8 cellular contexts compared by ENCODE assay signal in the genomic region with DNA sequence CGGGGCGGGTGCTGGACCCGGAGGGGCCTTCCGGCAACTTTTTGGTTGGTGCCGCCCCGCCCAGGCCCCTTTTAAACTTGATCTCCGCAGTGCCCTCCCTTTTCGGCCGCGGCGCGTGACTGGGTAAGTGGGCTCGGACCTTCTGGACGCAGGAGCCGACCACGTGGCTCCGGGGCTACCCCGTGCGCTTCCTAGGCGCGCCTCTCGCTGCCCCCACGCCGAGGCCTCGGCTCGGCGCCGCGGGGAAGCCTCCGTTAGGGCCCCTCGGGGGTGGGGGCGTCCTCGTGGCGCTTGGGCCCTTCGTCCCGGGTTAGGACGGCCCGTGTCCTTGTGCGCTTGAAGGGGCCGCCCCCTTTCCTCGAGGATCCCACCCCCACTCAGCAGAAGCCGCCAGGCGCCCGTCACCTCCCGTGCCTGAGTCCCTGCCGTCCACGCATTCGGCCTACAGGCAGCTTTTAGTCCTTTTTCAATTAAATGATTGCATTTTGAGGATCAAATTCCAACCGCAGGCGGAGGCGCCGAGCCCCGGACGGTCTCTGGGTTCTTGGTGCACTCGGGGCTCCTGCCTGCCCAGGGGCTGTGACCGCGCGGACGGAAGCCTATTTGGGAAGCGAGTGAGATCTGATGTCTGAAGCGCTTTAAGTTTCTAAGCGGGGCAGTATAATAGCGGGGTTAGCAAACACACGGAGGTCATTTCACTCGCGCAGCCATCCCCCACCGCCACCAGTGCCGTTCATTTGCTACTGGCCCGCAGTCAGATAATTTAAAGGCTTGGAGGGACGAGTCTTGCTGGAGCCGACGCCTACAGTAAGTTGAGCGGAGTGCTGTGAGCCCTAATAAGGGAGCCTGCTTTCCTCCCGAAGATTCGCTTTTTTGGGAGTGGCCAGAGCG. TPM values are rescaled to one million over a fixed set of nuclear protein-coding genes. Genes with fewer than 3 reads are reported as not detected.
A peak's percentile ranks its signal among the peaks of the same experiment; 100 is the strongest.
DNase-seq lines count a peak whose midpoint lies in the region; ATAC-seq lines count a peak whose summit lies in the region.

No MANE protein-coding gene starts in this region.

- peak overlapping the region; percentile 32 to 89 for H3K4ac ChIP-seq in mesenchymal stem cell (ENCODE audit: low read depth in 1 of 2, low read length in 2 of 2)

- H3K4me1 ChIP-seq in mesenchymal stem cell (ENCODE audit: control insufficient read depth, insufficient read depth, low read depth, low read length), result peaks cover 6% of the 10 kb centered on the region

- peak overlapping the region; percentile 73 for H2BK15ac ChIP-seq in mesenchymal stem cell (ENCODE audit: low read depth, poor library complexity, severe bottlenecking)

- H3K79me1 ChIP-seq in mesenchymal stem cell (replicated peaks; ENCODE audit: low read length, poor library complexity, severe bottlenecking), result no peaks in the 10 kb centered on the region

- H4K91ac ChIP-seq in mesenchymal stem cell (ENCODE audit: low read length), result peak overlapping the region; percentile 83

- DNase-seq in AG08395 (ENCODE audit: low spot score) (peak; percentile 91), NCI-H460 (ENCODE audit: extremely low read depth, low read depth) (peak; percentile 79), mesenchymal stem cell (peak; percentile 80)
- peak; percentile 83 to 88 for DNase-seq in activated CD4-positive, alpha-beta T cell treated with anti-CD3 and anti-CD28 coated beads, Interleukin-2, amount 50 U/mL, for 48 hours
- peak; percentile 70 for DNase-seq in effector CD8-positive, alpha-beta T cell (lab: John Stamatoyannopoulos, UW)
- DNase-seq in stimulated activated CD8-positive, alpha-beta memory T cell treated with anti-CD3 and anti-CD28 coated beads, Interleukin-15, amount 100 ng/mL, for 1 hour (ENCODE audit: low read depth), result peak; percentile 46

- peak overlapping the region; percentile 68 for H3K4me2 ChIP-seq in mesenchymal stem cell (ENCODE audit: low read length, poor library complexity, severe bottlenecking)

- H2BK5ac ChIP-seq in mesenchymal stem cell (ENCODE audit: low read depth, low read length, poor library complexity, severe bottlenecking), result no peak overlapping the region

- peak overlapping the region; percentile 86 for H2BK120ac ChIP-seq in mesenchymal stem cell (ENCODE audit: low read depth, low read length)

- peak overlapping the region; percentile 29 for H3K27ac ChIP-seq in mesenchymal stem cell (ENCODE audit: low read length, poor library complexity, severe bottlenecking)

- peak overlapping the region; percentile 35 to 67 for H3K14ac ChIP-seq in mesenchymal stem cell (ENCODE audit: low read length in 2 of 2)

- H4K8ac ChIP-seq in mesenchymal stem cell (ENCODE audit: low read length), result peak overlapping the region; percentile 93

- under 1% methylated on average over 71 of the region's 76 CpGs for WGBS in mesenchymal stem cell

- peak overlapping the region in 1 of 2 experiments; percentile 90 for H3K23ac ChIP-seq in mesenchymal stem cell (ENCODE audit: low read length in 2 of 2)

- H2AFZ ChIP-seq in mesenchymal stem cell (ENCODE audit: low read depth, low read length), result peak overlapping the region; percentile 44

- peak overlapping the region; percentile 38 to 43 for H2BK12ac ChIP-seq in mesenchymal stem cell (ENCODE audit: low read length in 2 of 2)

- H3K9me3 ChIP-seq in mesenchymal stem cell (ENCODE audit: control insufficient read depth, low read length), result no peaks in the 10 kb centered on the region

- H3K9ac ChIP-seq in mesenchymal stem cell (ENCODE audit: low read length), result peak overlapping the region; percentile 99

- peak overlapping the region; percentile 63 to 88 for H3K4me3 ChIP-seq in mesenchymal stem cell (ENCODE audit: insufficient read depth in 1 of 2, low read depth in 1 of 2, low read length in 2 of 2)

- no peaks in the 10 kb centered on the region for H3K27me3 ChIP-seq in mesenchymal stem cell (ENCODE audit: control insufficient read depth in 1 of 2, insufficient read depth in 1 of 2, low read length in 2 of 2)

- H2AK5ac ChIP-seq in mesenchymal stem cell (ENCODE audit: low read length, severe bottlenecking), result peak overlapping the region; percentile 36

- H3K36me3 ChIP-seq in mesenchymal stem cell (ENCODE audit: control insufficient read depth in 1 of 2, insufficient read depth in 2 of 2, low read depth in 1 of 2, low read length in 2 of 2), result peaks cover 6 to 19% of the 10 kb centered on the region in 2 experiments

- H3K18ac ChIP-seq in mesenchymal stem cell (ENCODE audit: low read depth in 1 of 2, low read length in 2 of 2), result peak overlapping the region; percentile 84 to 96

- ATAC-seq in GM18858 (IDR thresholded peaks at IDR 0.05; ENCODE audit: unreplicated experiment) (peak; percentile 70), HG03060 (IDR thresholded peaks at IDR 0.05; ENCODE audit: low read depth, unreplicated experiment) (peak; percentile 76)

RNA-seq across cellular contexts. Expression of a gene that starts 31.8 kb away (rescaled TPM):
- total RNA-seq in NCI-H460 (2014; rRNA removed; shearing (Covaris generic)), result 408 and 421 TPM in 2 replicates
- 136 and 137 TPM in 2 replicates for polyA plus RNA-seq in NCI-H460 (2014; cell fraction: nucleus; rRNA removed)
- 442 TPM for polyA plus RNA-seq in mesenchymal stem cell (2013, experiment 1 of 2)
- polyA plus RNA-seq in mesenchymal stem cell (2013, experiment 2 of 2), result 440 TPM

Comparison
In these comparisons a context has a peak if more than half of its experiments do, and no peak if none do; other contexts are left out.
1. Peak in every context shown above with its lines: DNase-seq, ATAC-seq, H3K4me3 ChIP-seq and H3K27ac ChIP-seq.